Comparison of ENCODE assay signal across 12 cellular contexts in genomic region chr10:122847782-122848604, GRCh38. TPM values are rescaled to one million over a fixed set of nuclear protein-coding genes. Genes with fewer than 3 reads are reported as not detected.
DNase-seq lines count a peak whose midpoint lies in the region; ATAC-seq and TF ChIP-seq lines count a peak whose summit lies in the region.
"Had no signal": no experiment of that assay in that cellular context is flagged by ENCODE, and none has a peak within 500 bp of the region (broad histone marks: within the 10 kb centered on the region; RNA-seq: fewer than 3 reads in every experiment).

No MANE protein-coding gene starts in this region.

- H3K27ac ChIP-seq in colonic mucosa, result no peak overlapping the region

- no peaks in the 10 kb centered on the region for H3K36me3 ChIP-seq in colonic mucosa

- no peaks in the 10 kb centered on the region for H3K4me1 ChIP-seq in colonic mucosa

- TF ChIP-seq CTCF in fibroblast of mammary gland (conservative IDR thresholded peaks at IDR 0.05; ENCODE audit: control insufficient read depth, insufficient read depth, low read depth, low read length) (no peak), GM10266 (IDR thresholded peaks at IDR 0.05; ENCODE audit: control insufficient read depth, insufficient read depth, low read depth, missing control alignments) (no peak), colonic mucosa (IDR thresholded peaks at IDR 0.05) (no peak)

- H3K27me3 ChIP-seq in colonic mucosa, result no peaks in the 10 kb centered on the region

- H3K9me3 ChIP-seq in colonic mucosa, result no peaks in the 10 kb centered on the region
- H3K9me3 ChIP-seq: mucosa of descending colon had no signal

- intact Hi-C loops in colonic mucosa (cut with DNase I), result no loop called here

- DNase-seq in DMS53 (lab: John Stamatoyannopoulos, UW) (peak; percentile 95), NCI-H524 (lab: John Stamatoyannopoulos, UW) (peak; percentile 54 to 82), fibroblast of mammary gland (ENCODE audit: low read depth) (peak; percentile 20), T1000 (lab: John Stamatoyannopoulos, UW) (no peak), GM10266 (ENCODE audit: extremely low spot score) (no peak), colonic mucosa (no peak)
- DNase-seq: activated naive CD8-positive, alpha-beta T cell treated with anti-CD3 and anti-CD28 coated beads, Interleukin-2, amount 10 ng/mL, durations not matched to agents 7 days and 5 days; CD4-positive, CD25-positive, alpha-beta regulatory T cell; immature natural killer cell; mucosa of descending colon had no signal

- H3K9ac ChIP-seq in colonic mucosa (ENCODE audit: low read depth in 2 of 2, low read length in 2 of 2), result no peak overlapping the region

- H3K4me3 ChIP-seq in fibroblast of mammary gland (ENCODE audit: control insufficient read depth, low read depth, low read length), result no peak overlapping the region
- no peak overlapping the region for H3K4me3 ChIP-seq in colonic mucosa
- H3K4me3 ChIP-seq: mucosa of descending colon had no signal

- ATAC-seq in HG02759 (IDR thresholded peaks at IDR 0.05; ENCODE audit: unreplicated experiment) (peak; percentile 45), GM21528 (IDR thresholded peaks at IDR 0.05; ENCODE audit: low FRiP score, unreplicated experiment) (no peak)
- ATAC-seq: mucosa of descending colon had no signal

RNA-seq across cellular contexts. Expression of gene CUZD1, which starts 2.3 kb away (rescaled TPM):
- 1 to 10 TPM in 1 of 2 donors, under 1 TPM in 1; 0.77 to 3.6 TPM for total RNA-seq in colonic mucosa

RNA-seq across cellular contexts. Expression of gene FAM24B, which starts 31.4 kb away (rescaled TPM):
- 1 to 10 TPM; 4.3 to 6.8 TPM for total RNA-seq in colonic mucosa

Comparison
In these comparisons a context has a peak if more than half of its experiments do, and no peak if none do; other contexts are left out.
1. DNase-seq: peak in DMS53 (single experiment), NCI-H524 (2 of 2) and fibroblast of mammary gland (single experiment); none in T1000 (single experiment), GM10266 (single experiment) and colonic mucosa (single experiment).